In the genomic region with DNA sequence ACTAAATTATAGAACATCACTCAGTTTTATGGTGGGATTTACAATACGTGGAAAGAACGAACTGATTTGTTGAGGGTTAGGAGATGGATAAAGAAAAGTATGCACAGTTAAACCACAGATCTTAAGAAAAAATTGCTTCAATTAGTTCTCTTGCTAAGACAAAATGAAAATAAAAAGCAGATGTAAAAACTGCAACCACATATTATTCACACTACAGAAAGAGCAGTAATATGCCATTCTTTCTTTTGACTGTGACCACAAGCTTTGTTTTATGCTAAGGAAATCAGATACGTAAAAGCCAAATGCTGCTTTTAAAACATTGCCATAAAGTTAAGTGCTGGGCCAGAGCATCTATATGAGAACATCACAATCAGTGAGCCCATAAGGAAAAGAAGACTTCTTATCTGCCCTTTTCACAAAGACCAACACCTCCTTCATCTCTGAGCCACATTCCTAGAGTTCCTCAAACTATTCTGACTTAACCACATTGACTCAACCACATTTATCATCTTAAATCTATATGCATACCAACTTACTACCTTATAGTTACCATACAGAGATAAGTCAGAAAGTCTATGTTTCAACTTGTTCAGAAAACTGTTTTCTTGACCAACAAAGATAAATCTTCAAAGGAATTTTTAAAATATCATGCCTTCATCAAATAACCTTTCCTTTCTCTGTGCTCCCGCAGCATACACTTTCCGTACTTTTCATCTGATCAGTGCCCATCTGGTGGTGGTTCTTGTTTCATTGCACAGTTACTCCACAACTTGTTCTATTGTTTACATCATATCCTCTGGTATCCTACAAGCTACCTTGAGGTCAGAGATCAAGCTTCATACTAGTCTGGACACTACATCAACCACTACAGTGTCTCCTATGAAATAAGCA, we compare ENCODE assay signal across 15 cellular contexts.
DNase-seq lines count a peak whose midpoint lies in the region; ATAC-seq, FAIRE-seq and TF ChIP-seq lines count a peak whose summit lies in the region.
"Had no signal": no experiment of that assay in that cellular context is flagged by ENCODE, and none has a peak within 500 bp of the region (broad histone marks: within the 10 kb centered on the region; RNA-seq: fewer than 3 reads in every experiment).

No MANE protein-coding gene starts in this region.

- peak overlapping the region; percentile 19 for H3K27ac ChIP-seq in astrocyte (ENCODE audit: low read depth, low read length)
- H3K27ac ChIP-seq: tibial nerve had no signal

- peaks cover 18% of the 10 kb centered on the region for H3K4me1 ChIP-seq in astrocyte (ENCODE audit: insufficient read depth, low read length)
- H3K4me1 ChIP-seq: tibial nerve had no signal

- H3K4me3 Mint-ChIP-seq in astrocyte (ENCODE audit: unreplicated experiment) = no peak overlapping the region
- H3K4me3 Mint-ChIP-seq: activated CD8-positive, alpha-beta T cell treated with anti-CD3 and anti-CD28 coated beads, Interleukin-2, amount 10 ng/mL, durations not matched to agents 7 days and 5 days; activated naive CD8-positive, alpha-beta T cell; CD4-positive, alpha-beta T cell; T-helper 17 cell had no signal

- intact Hi-C loops in left colon (cut with DNase I, micrococcal nuclease) = no loop called here

- TF ChIP-seq CTCF in BJ (IDR thresholded peaks at IDR 0.05; ENCODE audit: insufficient read depth, low read depth, low read length) = no peak
- TF ChIP-seq CTCF in astrocyte (IDR thresholded peaks at IDR 0.05; ENCODE audit: insufficient read depth, low read depth, low read length) = no peak

- DNase-seq in BJ (ENCODE audit: low read depth) = peak; percentile 82
- peak; percentile 99 for DNase-seq in Jurkat, Clone E6-1 (ENCODE audit: low read depth, low spot score)
- DNase-seq in astrocyte (ENCODE audit: low read depth) = peak; percentile 90
- DNase-seq in kidney tubule cell (ENCODE audit: low spot score) = peak; percentile 17
- DNase-seq in NCI-H69 (lab: John Stamatoyannopoulos, UW) = no peak
- DNase-seq in stimulated activated naive CD8-positive, alpha-beta T cell treated with anti-CD3 and anti-CD28 coated beads, Interleukin-15, Interleukin-2, amounts not matched to agents 100 U/mL and 50 U/mL, for 24 hours = no peak
- no peak for DNase-seq in ACHN
- DNase-seq in left colon = no peak
- DNase-seq: activated CD8-positive, alpha-beta T cell treated with anti-CD3 and anti-CD28 coated beads, Interleukin-2, amount 10 ng/mL, durations not matched to agents 7 days and 5 days; CD4-positive, alpha-beta T cell; NCI-H1105 treated with DMSO at 0.1 percent for 48 hours; T-helper 17 cell had no signal

- H3K9me3 Mint-ChIP-seq in astrocyte (ENCODE audit: unreplicated experiment) = no peaks in the 10 kb centered on the region
- H3K9me3 Mint-ChIP-seq: CD4-positive, alpha-beta T cell had no signal

- ATAC-seq in stimulated activated naive CD8-positive, alpha-beta T cell treated with anti-CD3 and anti-CD28 coated beads, Interleukin-15, Interleukin-2, amounts not matched to agents 100 U/mL and 50 U/mL, for 24 hours = no peak
- no peak for ATAC-seq in left colon
- ATAC-seq: activated CD8-positive, alpha-beta T cell treated with anti-CD3 and anti-CD28 coated beads, Interleukin-2, amount 10 ng/mL, durations not matched to agents 7 days and 5 days; T-helper 17 cell had no signal

- H3K4me3 ChIP-seq in BJ (ENCODE audit: low read depth, low read length) (no peak overlapping the region), astrocyte (ENCODE audit: insufficient read depth, low read depth, low read length) (no peak overlapping the region)
- no peak overlapping the region for H3K4me3 ChIP-seq in Jurkat, Clone E6-1 (ENCODE audit: low read length)
- H3K4me3 ChIP-seq: skin epidermis, tibial nerve had no signal

- H3K4me2 ChIP-seq in astrocyte (ENCODE audit: low read length) = peak overlapping the region; percentile 63

- no peaks in the 10 kb centered on the region for H3K79me2 ChIP-seq in astrocyte (ENCODE audit: insufficient read depth, low read length)

- H3K36me3 Mint-ChIP-seq in astrocyte (ENCODE audit: low read depth, unreplicated experiment) = no peaks in the 10 kb centered on the region
- H3K36me3 Mint-ChIP-seq: activated naive CD8-positive, alpha-beta T cell had no signal

- FAIRE-seq in astrocyte (lab: Jason Lieb, UNC) = peak; percentile 100

- H3K27me3 Mint-ChIP-seq in astrocyte (ENCODE audit: low read depth, unreplicated experiment) = no peaks in the 10 kb centered on the region
- H3K27me3 Mint-ChIP-seq: activated naive CD8-positive, alpha-beta T cell; CD4-positive, alpha-beta T cell had no signal

- H4K20me1 ChIP-seq in astrocyte (ENCODE audit: insufficient read depth, low read length) = no peaks in the 10 kb centered on the region

- H3K27me3 ChIP-seq in BJ (ENCODE audit: control insufficient read depth, insufficient read depth, low read length) (no peaks in the 10 kb centered on the region), astrocyte (ENCODE audit: insufficient read depth, low read length) (no peaks in the 10 kb centered on the region)
- H3K27me3 ChIP-seq: tibial nerve had no signal

- CTCF ChIA-PET in BJ (lab: Yijun Ruan, JAX) = interaction anchor here (1.2 kb wide), 1 partner anchor 36 kb away, joined by 5 read pairs; no protein-coding TSS in a partner anchor

- POLR2A ChIA-PET in BJ (lab: Charles Lee) = no interaction called here

- peaks cover 31% of the 10 kb centered on the region for H3K4me1 Mint-ChIP-seq in astrocyte (ENCODE audit: low read depth, unreplicated experiment)
- H3K4me1 Mint-ChIP-seq: T-helper 17 cell had no signal

- peak overlapping the region; percentile 93 for H3K27ac Mint-ChIP-seq in astrocyte (ENCODE audit: unreplicated experiment)
- H3K27ac Mint-ChIP-seq: activated CD8-positive, alpha-beta T cell treated with anti-CD3 and anti-CD28 coated beads, Interleukin-2, amount 10 ng/mL, durations not matched to agents 7 days and 5 days; activated naive CD8-positive, alpha-beta T cell; CD4-positive, alpha-beta T cell; T-helper 17 cell had no signal

- no peaks in the 10 kb centered on the region for H3K9me3 ChIP-seq in astrocyte (ENCODE audit: insufficient read depth, low read depth, low read length)
- H3K9me3 ChIP-seq: tibial nerve had no signal

- H3K9ac ChIP-seq in astrocyte (ENCODE audit: low read length) = no peak overlapping the region

- in situ Hi-C loops in ACHN (cut with HindIII; ENCODE audit: low pct_ligation_motif_present, low pct_unique_long_range_greater_than_20kb, low sequenced_read_pairs) = no loop called here

- H3K36me3 ChIP-seq in BJ (ENCODE audit: control insufficient read depth, insufficient read depth, low read length) = no peaks in the 10 kb centered on the region
- no peaks in the 10 kb centered on the region for H3K36me3 ChIP-seq in astrocyte (ENCODE audit: insufficient read depth, low read length)
- H3K36me3 ChIP-seq: tibial nerve had no signal

- H2AFZ ChIP-seq in astrocyte (ENCODE audit: low read depth, low read length) = no peak overlapping the region

Comparison
In these comparisons a context has a peak if more than half of its experiments do, and no peak if none do; other contexts are left out.
1. DNase-seq: peak in BJ (single experiment), Jurkat, Clone E6-1 (single experiment), astrocyte (single experiment) and kidney tubule cell (single experiment); none in NCI-H69 (single experiment), stimulated activated naive CD8-positive, alpha-beta T cell treated with anti-CD3 and anti-CD28 coated beads, Interleukin-15, Interleukin-2, amounts not matched to agents 100 U/mL and 50 U/mL, for 24 hours (single experiment), ACHN (single experiment) and left colon (0 of 2).